Comparison of ENCODE assay signal across 20 cellular contexts in the genomic region with DNA sequence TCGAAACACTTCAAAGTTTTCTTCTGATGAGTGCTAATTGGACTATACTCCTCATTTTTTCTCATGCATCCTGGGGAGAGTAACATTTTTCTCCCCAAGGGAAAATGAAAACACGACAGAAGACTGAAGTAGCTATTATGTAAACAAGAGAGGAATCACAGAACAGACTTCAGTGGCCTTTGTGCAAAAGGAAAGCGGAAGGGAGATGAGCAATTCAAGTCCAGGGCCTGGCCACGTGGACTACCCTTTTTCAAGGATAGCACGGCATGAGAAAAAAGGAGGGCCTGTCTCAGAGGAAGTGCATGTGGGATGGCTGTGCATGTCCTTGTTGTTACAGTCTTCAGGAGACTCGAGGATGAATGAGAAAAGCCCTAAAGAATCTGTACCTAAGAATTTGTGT. TPM values are rescaled to one million over a fixed set of nuclear protein-coding genes. Genes with fewer than 3 reads are reported as not detected.
A peak's percentile ranks its signal among the peaks of the same experiment; 100 is the strongest.
DNase-seq lines count a peak whose midpoint lies in the region; ATAC-seq, FAIRE-seq and TF ChIP-seq lines count a peak whose summit lies in the region.
"Had no signal": no experiment of that assay in that cellular context is flagged by ENCODE, and none has a peak within 500 bp of the region (broad histone marks: within the 10 kb centered on the region; RNA-seq: fewer than 3 reads in every experiment).

No MANE protein-coding gene starts in this region.

- in situ Hi-C loops in astrocyte of the spinal cord (cut with HindIII; ENCODE audit: low sequenced_read_pairs) = no loop called here

- H3K27ac ChIP-seq in ACC112 (ENCODE audit: low read depth, low read length) = peak overlapping the region; percentile 66
- H3K27ac ChIP-seq in left ventricle myocardium inferior (replicated peaks) = peak overlapping the region; percentile 53
- H3K27ac ChIP-seq in upper lobe of right lung = no peak overlapping the region
- H3K27ac ChIP-seq: vagina had no signal

- intact Hi-C loops in left ventricle myocardium inferior (cut with micrococcal nuclease) = no loop called here
- intact Hi-C loops in upper lobe of right lung (cut with DNase I) = no loop called here

- peaks cover 11% of the 10 kb centered on the region for H3K4me1 ChIP-seq in ACC112 (ENCODE audit: control insufficient read depth, insufficient read depth, low read length, unreplicated experiment)
- H3K4me1 ChIP-seq in left ventricle myocardium inferior = no peaks in the 10 kb centered on the region
- H3K4me1 ChIP-seq in upper lobe of right lung = no peaks in the 10 kb centered on the region
- H3K4me1 ChIP-seq: Caco-2, stomach had no signal

- H3K9me3 ChIP-seq in left ventricle myocardium inferior (replicated peaks) (no peaks in the 10 kb centered on the region), upper lobe of right lung (no peaks in the 10 kb centered on the region)
- H3K9me3 ChIP-seq: Caco-2, stomach, vagina had no signal

- no peak for TF ChIP-seq CTCF in astrocyte of the spinal cord (IDR thresholded peaks at IDR 0.05; ENCODE audit: low read depth, low read length)
- no peak for TF ChIP-seq CTCF in left ventricle myocardium inferior (IDR thresholded peaks at IDR 0.05; ENCODE audit: borderline replicate concordance)
- TF ChIP-seq CTCF in upper lobe of right lung (IDR thresholded peaks at IDR 0.05) = no peak
- no peak for TF ChIP-seq CTCF in D721Med (IDR thresholded peaks at IDR 0.05; ENCODE audit: insufficient read depth, missing control alignments)

- H3K27me3 ChIP-seq in ACC112 (ENCODE audit: insufficient read depth, low read length) = no peaks in the 10 kb centered on the region
- no peaks in the 10 kb centered on the region for H3K27me3 ChIP-seq in left ventricle myocardium inferior (ENCODE audit: low read depth)
- no peaks in the 10 kb centered on the region for H3K27me3 ChIP-seq in upper lobe of right lung
- H3K27me3 ChIP-seq: stomach, vagina had no signal

- no peak overlapping the region for H3K4me3 ChIP-seq in ACC112 (ENCODE audit: low read depth, low read length)
- H3K4me3 ChIP-seq in astrocyte of the spinal cord (ENCODE audit: low read depth, low read length) = no peak overlapping the region
- H3K4me3 ChIP-seq in left ventricle myocardium inferior = no peak overlapping the region
- H3K4me3 ChIP-seq in upper lobe of right lung = no peak overlapping the region
- H3K4me3 ChIP-seq: stomach, vagina had no signal

- H3K36me3 ChIP-seq in ACC112 (ENCODE audit: insufficient read depth, low read length) (no peaks in the 10 kb centered on the region), left ventricle myocardium inferior (no peaks in the 10 kb centered on the region), upper lobe of right lung (no peaks in the 10 kb centered on the region)
- H3K36me3 ChIP-seq: stomach, vagina had no signal

- no peaks in the 10 kb centered on the region for H3K79me2 ChIP-seq in ACC112 (ENCODE audit: control insufficient read depth, insufficient read depth, low read length, unreplicated experiment)

- FAIRE-seq in D721Med (lab: Jason Lieb, UNC) = no peak
- FAIRE-seq: HepG2 had no signal

- ATAC-seq in upper lobe of right lung (no peak), esophagus mucosa (no peak), HG02678 (IDR thresholded peaks at IDR 0.05; ENCODE audit: unreplicated experiment) (no peak)
- ATAC-seq: activated T-cell treated with anti-CD3 and anti-CD28 coated beads, Interleukin-2, amount 50 U/mL, for 72 hours; HepG2; natural killer cell treated with Interleukin-12 subunit alpha and Interleukin-12 subunit beta and Interleukin-15 and Interleukin-18, amount 100 ng/mL, for 72 hours had no signal

- H2AFZ ChIP-seq in ACC112 (ENCODE audit: low read length, unreplicated experiment) = no peak overlapping the region

- DNase-seq in ELR (ENCODE audit: low read depth) (peak; percentile 7), astrocyte of the spinal cord (ENCODE audit: low read depth, low spot score) (peak; percentile 79), left ventricle myocardium inferior (peak; percentile 19), upper lobe of right lung (no peak), D721Med (ENCODE audit: insufficient read length, low spot score) (no peak)
- DNase-seq: activated CD4-positive, alpha-beta T cell treated with anti-CD3 and anti-CD28 coated beads, Interleukin-2, amount 50 U/mL, for 48 hours; activated naive CD8-positive, alpha-beta T cell treated with anti-CD3 and anti-CD28 coated beads, Interleukin-2, amount 10 ng/mL, durations not matched to agents 7 days and 5 days; activated T-cell treated with anti-CD3 and anti-CD28 coated beads, Interleukin-2, amount 50 U/mL, for 72 hours; Caco-2; endodermal cell; NCI-H2081 treated with DMSO at 0.1 percent for 48 hours; NCI-H69; stomach had no signal

RNA-seq across cellular contexts. Expression of gene KCNE4, which starts 43.8 kb away (rescaled TPM):
- 3.1 TPM for total RNA-seq in left ventricle myocardium inferior
- total RNA-seq in upper lobe of right lung = 0.61 TPM
- 0.12 TPM for total RNA-seq in esophagus mucosa
- total RNA-seq: activated naive CD8-positive, alpha-beta T cell treated with anti-CD3 and anti-CD28 coated beads, Interleukin-2, amount 10 ng/mL, durations not matched to agents 7 days and 5 days; activated T-cell treated with anti-CD3 and anti-CD28 coated beads, Interleukin-2, amount 50 U/mL, for 72 hours; Caco-2; HepG2; natural killer cell treated with Interleukin-12 subunit alpha and Interleukin-12 subunit beta and Interleukin-15 and Interleukin-18, amount 100 ng/mL, for 72 hours; pulmonary artery endothelial cell had no signal

Comparison
In these comparisons a context has a peak if more than half of its experiments do, and no peak if none do; other contexts are left out.
1. DNase-seq: peak in ELR (single experiment), astrocyte of the spinal cord (single experiment) and left ventricle myocardium inferior (single experiment); none in upper lobe of right lung (single experiment) and D721Med (single experiment).